In the genomic region with DNA sequence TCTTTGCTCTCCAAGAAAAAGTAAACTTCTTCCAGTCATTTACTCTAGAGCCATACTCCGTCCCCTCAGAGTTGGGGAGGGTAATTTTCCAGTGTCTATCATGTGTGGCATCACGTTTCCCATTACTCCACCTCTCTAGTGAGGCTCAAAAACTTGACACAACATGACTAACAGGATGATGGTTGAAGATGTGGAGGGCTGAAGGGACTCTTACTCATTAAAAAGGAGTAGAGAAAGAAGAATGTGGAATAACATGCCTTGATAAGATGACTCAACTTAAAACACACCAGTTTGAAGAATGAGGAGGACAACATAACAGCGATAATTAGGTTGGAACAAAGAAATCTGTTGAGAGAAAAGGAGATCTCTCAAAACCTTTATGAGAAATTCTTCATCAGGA, we compare ENCODE assay signal across 14 cellular contexts.
DNase-seq lines count a peak whose midpoint lies in the region; ATAC-seq and TF ChIP-seq lines count a peak whose summit lies in the region.
"Had no signal": no experiment of that assay in that cellular context is flagged by ENCODE, and none has a peak within 500 bp of the region (broad histone marks: within the 10 kb centered on the region; RNA-seq: fewer than 3 reads in every experiment).

No MANE protein-coding gene starts in this region.

- H3K27me3 ChIP-seq in PC-9 (ENCODE audit: insufficient read depth, low read depth) (no peaks in the 10 kb centered on the region), osteoblast (ENCODE audit: insufficient read depth, low read length) (no peaks in the 10 kb centered on the region), thyroid gland (no peaks in the 10 kb centered on the region)

- H3K36me3 ChIP-seq in PC-9 (ENCODE audit: low read depth) (no peaks in the 10 kb centered on the region), osteoblast (ENCODE audit: insufficient read depth, low read length) (no peaks in the 10 kb centered on the region), thyroid gland (no peaks in the 10 kb centered on the region)

- TF ChIP-seq CTCF in PC-9 (conservative IDR thresholded peaks at IDR 0.05) = no peak
- no peak for TF ChIP-seq CTCF in epithelial cell of esophagus (IDR thresholded peaks at IDR 0.05; ENCODE audit: insufficient read depth, low read depth, low read length, missing control alignments)
- no peak for TF ChIP-seq CTCF in osteoblast (IDR thresholded peaks at IDR 0.05; ENCODE audit: extremely low read depth, low read depth, low read length)
- TF ChIP-seq CTCF in thyroid gland (IDR thresholded peaks at IDR 0.05) = no peak

- H3F3A ChIP-seq in PC-9 (ENCODE audit: insufficient read depth, low read depth) = peaks cover 9% of the 10 kb centered on the region; the same call in 1 of the 2 replicates

- peak; percentile 90 for DNase-seq in EH (ENCODE audit: low read depth)
- DNase-seq in PC-9 = peak in 1 of 2 experiments; percentile 21
- DNase-seq in epithelial cell of esophagus (ENCODE audit: low read depth) = peak; percentile 94
- peak; percentile 80 for DNase-seq in osteoblast (ENCODE audit: insufficient read length, low spot score, missing footprints)
- no peak for DNase-seq in thyroid gland
- DNase-seq in NCI-H187 treated with DMSO at 0.1 percent for 48 hours (lab: John Stamatoyannopoulos, UW) = no peak
- DNase-seq: activated CD8-positive, alpha-beta memory T cell treated with anti-CD3 and anti-CD28 coated beads, Interleukin-2, amount 50 U/mL, for 4 hours; activated naive CD8-positive, alpha-beta T cell treated with anti-CD3 and anti-CD28 coated beads, Interleukin-2, amount 10 ng/mL, durations not matched to agents 7 days and 5 days; effector CD8-positive, alpha-beta T cell; NCI-H524; SHP77 treated with DMSO at 0.1 percent for 48 hours; stimulated activated naive CD8-positive, alpha-beta T cell treated with anti-CD3 and anti-CD28 coated beads, Interleukin-15, amount 100 ng/mL, for 72 hours had no signal

- no peak for ATAC-seq in GM18502 (IDR thresholded peaks at IDR 0.05; ENCODE audit: poor library complexity, unreplicated experiment)
- no peak for ATAC-seq in HG02938 (IDR thresholded peaks at IDR 0.05; ENCODE audit: unreplicated experiment)
- ATAC-seq: stimulated activated naive CD8-positive, alpha-beta T cell treated with anti-CD3 and anti-CD28 coated beads, Interleukin-15, amount 100 ng/mL, for 72 hours had no signal

- peak overlapping the region; percentile 70 for H3K27ac ChIP-seq in PC-9
- peak overlapping the region; percentile 93 for H3K27ac ChIP-seq in osteoblast (ENCODE audit: low read depth, low read length)
- H3K27ac ChIP-seq in thyroid gland = no peak overlapping the region

- H3K4me2 ChIP-seq in PC-9 = peak overlapping the region; percentile 49
- H3K4me2 ChIP-seq in osteoblast (ENCODE audit: insufficient read depth, low read length) = peak overlapping the region; percentile 65

- POLR2A ChIA-PET in PC-9 (lab: Charles Lee; ENCODE audit: unreplicated experiment) = no interaction called here

- H3K9me3 ChIP-seq in PC-9 (ENCODE audit: insufficient read depth, low read depth) = peaks cover 3% of the 10 kb centered on the region; the same call in 1 of the 2 replicates
- H3K9me3 ChIP-seq in osteoblast (ENCODE audit: low read depth, low read length) = no peaks in the 10 kb centered on the region
- H3K9me3 ChIP-seq in thyroid gland = no peaks in the 10 kb centered on the region

- H3K79me2 ChIP-seq in PC-9 (ENCODE audit: low read depth) (no peaks in the 10 kb centered on the region), osteoblast (ENCODE audit: insufficient read depth, low read length) (no peaks in the 10 kb centered on the region)

- H4K20me1 ChIP-seq in PC-9 (ENCODE audit: insufficient read depth) (no peaks in the 10 kb centered on the region), osteoblast (ENCODE audit: insufficient read depth, low read length) (no peaks in the 10 kb centered on the region)

- TF ChIP-seq POLR2A in thyroid gland (IDR thresholded peaks at IDR 0.05) = no peak

- 79 to 82% methylated on average over 3 of the region's 3 CpGs for WGBS in thyroid gland, 2 donors

- no TSS peak for BruUV-seq in PC-9 (replicated peaks; lab: Mats Ljungman, UMichigan)

- H3K4me3 ChIP-seq in PC-9 (0 out of 2 replicates have a peak overlapping the region, but pooled peaks have one; percentile 19), epithelial cell of esophagus (ENCODE audit: low read length) (no peak overlapping the region), osteoblast (ENCODE audit: insufficient read depth, low read length) (no peak overlapping the region), thyroid gland (replicated peaks in 1 of 3) (no peak overlapping the region)

- no peaks in the 10 kb centered on the region for H3K9me2 ChIP-seq in PC-9 (ENCODE audit: insufficient read depth)

- intact Hi-C loops in PC-9 (cut with micrococcal nuclease; ENCODE audit: unreplicated experiment) = loop anchor here (1.0 kb wide), 1 partner anchor 96 kb away; no protein-coding TSS in a partner anchor
- intact Hi-C loops in thyroid gland (cut with DNase I) = no loop called here

- H2AFZ ChIP-seq in PC-9 (0 out of 2 replicates have a peak overlapping the region, but pooled peaks have one; percentile 11), osteoblast (ENCODE audit: low read length) (peak overlapping the region; percentile 38)

- H3K4me1 ChIP-seq in PC-9 (replicated peaks; ENCODE audit: insufficient read depth) (peaks cover 10% of the 10 kb centered on the region), osteoblast (ENCODE audit: insufficient read depth, low read length) (peaks cover 16% of the 10 kb centered on the region), thyroid gland (no peaks in the 10 kb centered on the region)

- CTCF ChIA-PET in PC-9 (lab: Charles Lee) = no interaction called here

Comparison
In these comparisons a context has a peak if more than half of its experiments do, and no peak if none do; other contexts are left out.
1. DNase-seq: peak in EH (single experiment), epithelial cell of esophagus (single experiment) and osteoblast (single experiment); none in thyroid gland (0 of 2) and NCI-H187 treated with DMSO at 0.1 percent for 48 hours (single experiment).
2. H3K27ac ChIP-seq: peak in PC-9 (single experiment) and osteoblast (single experiment); none in thyroid gland (0 of 3).